8 cellular contexts compared by ENCODE assay signal in genomic region chr20:2873010-2873746, GRCh38. TPM values are rescaled to one million over a fixed set of nuclear protein-coding genes. Genes with fewer than 3 reads are reported as not detected.
DNase-seq lines count a peak whose midpoint lies in the region; ATAC-seq, FAIRE-seq and TF ChIP-seq lines count a peak whose summit lies in the region.

Gene PTPRA (plus strand): TSS chr20:2873481. CDS start chr20:2964278, 90,797 bp downstream.

- H3K56ac ChIP-seq in H1 (replicated peaks; ENCODE audit: insufficient read length, low read depth, low read length) (peak within 1 kb of the TSS; percentile 83), mesendoderm (ENCODE audit: low read length) (peak within 1 kb of the TSS; percentile 91)

- no peak within 1 kb of the TSS for H2BK20ac ChIP-seq in H1 (ENCODE audit: low read length)

- H3K36me3 ChIP-seq in H1 (ENCODE audit: control insufficient read depth in 2 of 4, insufficient read depth in 4 of 4, low read length in 3 of 4) (0 out of 8 replicates have a peak, but pooled peaks cover 0 to 3% (median 0%) of the 10 kb centered on the region in 4 experiments), mesendoderm (ENCODE audit: control insufficient read depth, insufficient read depth, low read length) (no peaks in the 10 kb centered on the region)

- CTCF ChIA-PET in H1 (lab: Charles Lee; ENCODE audit: partially characterized antibody), result interaction anchor here (0.6 to 1.4 kb wide), 5 partner anchors 9 to 128 kb away, joined by 3 to 5 read pairs (median 3); no protein-coding TSS in a partner anchor

- H3K79me2 ChIP-seq in H1 (ENCODE audit: control insufficient read depth in 1 of 2, insufficient read depth in 2 of 2, low read length in 2 of 2), result peaks cover 0 to 42% of the 10 kb centered on the region in 2 experiments; a peak in 3 of 4 replicates
- peaks cover 23% of the 10 kb centered on the region for H3K79me2 ChIP-seq in mesendoderm (ENCODE audit: control insufficient read depth, insufficient read depth, low read length)

- H3K18ac ChIP-seq in H1 (ENCODE audit: extremely low read depth, low read length) (peak within 1 kb of the TSS; percentile 49), mesendoderm (ENCODE audit: low read length) (peak within 1 kb of the TSS; percentile 95)

- FAIRE-seq in H1 (lab: Jason Lieb, UNC), result no peak

- H3K27me3 ChIP-seq in H1 (replicated peaks in 1 of 4; ENCODE audit: control insufficient read depth in 3 of 4, extremely low read depth in 1 of 4, insufficient read depth in 3 of 4, low read length in 3 of 4) (peaks cover 0 to 24% (median 14%) of the 10 kb centered on the region in 4 experiments; a peak in 5 of 7 replicates), mesendoderm (ENCODE audit: insufficient read depth, low read length, poor library complexity) (no peaks in the 10 kb centered on the region)

- no peak for TF ChIP-seq RAD21 in H1 (IDR thresholded peaks at IDR 0.05 in 1 of 2, conservative IDR thresholded peaks at IDR 0.05 in 1 of 2; ENCODE audit: low read depth in 2 of 2, low read length in 2 of 2)

- H3K14ac ChIP-seq in H1 (ENCODE audit: insufficient read length), result no peak within 1 kb of the TSS

- H2AK5ac ChIP-seq in H1 (ENCODE audit: low read depth, low read length) (no peak within 1 kb of the TSS), mesendoderm (ENCODE audit: low read length) (no peak within 1 kb of the TSS)

- H3K4me1 ChIP-seq in H1 (replicated peaks in 1 of 4; ENCODE audit: control insufficient read depth in 3 of 4, insufficient read depth in 4 of 4, low read length in 3 of 4) (peaks cover 0 to 7% (median 4%) of the 10 kb centered on the region in 4 experiments; a peak in 6 of 7 replicates), mesendoderm (ENCODE audit: control insufficient read depth, low read depth, low read length) (peaks cover 5% of the 10 kb centered on the region)

- peak within 1 kb of the TSS; percentile 70 to 82 (median 78) for H3K4me3 ChIP-seq in H1 (ENCODE audit: extremely low read depth in 1 of 4, insufficient read depth in 2 of 4, low read depth in 3 of 4, low read length in 4 of 4)
- peak within 1 kb of the TSS; percentile 68 for H3K4me3 ChIP-seq in mesendoderm (ENCODE audit: low read length)

- no peak within 1 kb of the TSS for H3K23ac ChIP-seq in H1 (ENCODE audit: insufficient read length)
- H3K23ac ChIP-seq in mesendoderm (ENCODE audit: low read length), result peak within 1 kb of the TSS; percentile 80

- 1% methylated on average over 51 of the region's 83 CpGs; no CpG with 5 or more reads in 1 of the 2 experiments for WGBS in H1 (ENCODE audit: extremely low coverage in 1 of 2, insufficient coverage in 1 of 2, insufficient read length in 1 of 2, insufficient replicate concordance in 2 of 2, low coverage in 1 of 2, low lambda C conversion rate in 2 of 2, missing lambda C conversion rate in 1 of 2), 2 experiments
- WGBS in mesendoderm (ENCODE audit: extremely low coverage, insufficient coverage, low lambda C conversion rate), result no CpG with 5 or more reads among the region's 83 CpGs

- peak; percentile 79 to 84 for TF ChIP-seq POLR2A in H1 (IDR thresholded peaks at IDR 0.05; ENCODE audit: control extremely low read depth in 1 of 2, low read depth in 2 of 2, low read length in 2 of 2)

- H4K5ac ChIP-seq in H1 (ENCODE audit: insufficient read length, low read depth, low read length) (peak within 1 kb of the TSS; percentile 55), mesendoderm (ENCODE audit: low read length) (no peak within 1 kb of the TSS)

- peak within 1 kb of the TSS; percentile 32 for H4K91ac ChIP-seq in H1 (replicated peaks; ENCODE audit: insufficient read length, low read length)

- H2BK15ac ChIP-seq in H1 (ENCODE audit: low read length), result 0 out of 2 replicates have a peak within 1 kb of the TSS, but pooled peaks have one; percentile 40
- no peak within 1 kb of the TSS for H2BK15ac ChIP-seq in mesendoderm (replicated peaks; ENCODE audit: low read depth)

- peak within 1 kb of the TSS; percentile 70 for H2BK120ac ChIP-seq in H1 (replicated peaks; ENCODE audit: low read depth, low read length)
- no peak within 1 kb of the TSS for H2BK120ac ChIP-seq in mesendoderm (ENCODE audit: low read depth, low read length)

- no peak for TF ChIP-seq CTCF in H1 (IDR thresholded peaks at IDR 0.05; ENCODE audit: control extremely low read depth in 1 of 3, insufficient read depth in 1 of 3, low read depth in 1 of 3, low read length in 3 of 3)

- H4K8ac ChIP-seq in H1 (ENCODE audit: extremely low read depth, insufficient read depth, low read length) (peak within 1 kb of the TSS; percentile 88), mesendoderm (ENCODE audit: low read depth, low read length) (peak within 1 kb of the TSS; percentile 93)

- no peak within 1 kb of the TSS; the same call in 1 of the 2 replicates for H2BK5ac ChIP-seq in H1 (ENCODE audit: low read depth, low read length)
- no peak within 1 kb of the TSS for H2BK5ac ChIP-seq in mesendoderm (ENCODE audit: low read length)

- 0 out of 2 replicates have a peak, but pooled peaks cover 4% of the 10 kb centered on the region for H3K79me1 ChIP-seq in H1 (ENCODE audit: low read depth, low read length)
- peaks cover 9% of the 10 kb centered on the region for H3K79me1 ChIP-seq in mesendoderm (ENCODE audit: low read length)

- H3K4me2 ChIP-seq in H1 (ENCODE audit: insufficient read depth in 1 of 2, low read depth in 2 of 2, low read length in 2 of 2) (peak within 1 kb of the TSS; percentile 65 to 96), mesendoderm (ENCODE audit: low read length) (peak within 1 kb of the TSS; percentile 99)

- H3K4ac ChIP-seq in H1 (replicated peaks; ENCODE audit: insufficient read length, low read depth, low read length) (peak within 1 kb of the TSS; percentile 24), mesendoderm (ENCODE audit: low read depth, low read length) (peak within 1 kb of the TSS; percentile 89)

- H3K27ac ChIP-seq in H1 (ENCODE audit: low read depth, low read length) (peak within 1 kb of the TSS; percentile 70; the same call in 1 of the 2 replicates), mesendoderm (ENCODE audit: low read depth, low read length) (peak within 1 kb of the TSS; percentile 89)

- no peaks in the 10 kb centered on the region for H3K9me3 ChIP-seq in H1 (ENCODE audit: insufficient read depth in 2 of 2, low read depth in 1 of 2, low read length in 1 of 2)

- peaks cover 3 to 8% of the 10 kb centered on the region in 2 experiments for H4K20me1 ChIP-seq in H1 (replicated peaks in 1 of 2; ENCODE audit: control insufficient read depth in 1 of 2, insufficient read depth in 2 of 2, low read length in 2 of 2)

- no peak for TF ChIP-seq EP300 in H1 (IDR thresholded peaks at IDR 0.05; ENCODE audit: borderline replicate concordance in 1 of 2, low read depth in 2 of 2, low read length in 2 of 2)

- peak within 1 kb of the TSS in 3 of 4 experiments; percentile 5 to 76 (median 71); a peak in 6 of 7 replicates for H3K9ac ChIP-seq in H1 (replicated peaks in 1 of 4; ENCODE audit: extremely low read depth in 1 of 4, low read depth in 3 of 4, low read length in 3 of 4)
- H3K9ac ChIP-seq in mesendoderm (ENCODE audit: low read length), result peak within 1 kb of the TSS; percentile 80

- DNase-seq in COLO829 (ENCODE audit: low spot score), result peak; percentile 86
- peak; percentile 89 for DNase-seq in HT1080 (ENCODE audit: low read depth)
- peak; percentile 82 for DNase-seq in NOMO-1 treated with dmso at 0.1 percent for 144 hours (lab: John Stamatoyannopoulos, UW; ENCODE audit: unreplicated experiment)
- peak; percentile 75 to 91 (median 78) for DNase-seq in activated CD8-positive, alpha-beta memory T cell treated with anti-CD3 and anti-CD28 coated beads for 48 hours (ENCODE audit: low read depth in 2 of 3, low spot score in 2 of 3)
- peak; percentile 79 to 94 for DNase-seq in H1 (ENCODE audit: low read depth in 1 of 2, low spot score in 2 of 2)
- peak; percentile 95 for DNase-seq in mesendoderm
- peak; percentile 86 for DNase-seq in stimulated activated CD8-positive, alpha-beta memory T cell treated with anti-CD3 and anti-CD28 coated beads, Interleukin-12 subunit alpha, Interleukin-12 subunit beta, amount 100 ng/mL, for 4 hours (ENCODE audit: low read depth)

- H3K23me2 ChIP-seq in H1 (ENCODE audit: low read depth, low read length), result peaks cover 12% of the 10 kb centered on the region

- POLR2A ChIA-PET in H1 (lab: Charles Lee; ENCODE audit: partially characterized antibody), result interaction anchor here (0.7 to 1.7 kb wide), 8 partner anchors 14 to 210 kb away, joined by 3 to 6 read pairs (median 4); partner anchors contain the start of gene IDH3B

- H2AFZ ChIP-seq in H1 (ENCODE audit: low read length), result peak within 1 kb of the TSS; percentile 94

- H2BK12ac ChIP-seq in H1 (ENCODE audit: low read depth, low read length), result peak within 1 kb of the TSS; percentile 60; the same call in 1 of the 2 replicates

- ATAC-seq in GM21360 (IDR thresholded peaks at IDR 0.05; ENCODE audit: unreplicated experiment), result peak; percentile 80

TF ChIP-seq in H1, 55 proteins besides CTCF, POLR2A, EP300 and RAD21 (continues in another document):
- TF ChIP-seq GTF2F1 (IDR thresholded peaks at IDR 0.05; ENCODE audit: borderline replicate concordance, low read depth, low read length), result 0 out of 2 replicates have a peak, but pooled peaks have one; percentile 6

RNA-seq across cellular contexts. Expression of gene PTPRA, which starts in this region (rescaled TPM):
- 25.2 and 36.5 TPM in 2 replicates for total RNA-seq in HT1080 (2014; rRNA removed; shearing (Covaris generic))
- 48.1 and 57.4 TPM in 2 replicates for polyA plus RNA-seq in HT1080 (2015; cell fraction: cytosol; rRNA removed)
- polyA plus RNA-seq in HT1080 (2015; cell fraction: nucleus; rRNA removed), result 48.5 and 52.5 TPM in 2 replicates
- total RNA-seq in H1 (2021; fragmentation: NEBNext Ultra II Directional; extraction: Animal tissue kit (Norgen Biotek cat#: 25700)), result 46.8 and 51.3 TPM in 2 replicates
- polyA plus RNA-seq in H1 (2011; rRNA removed), result 31.2 and 47.7 TPM in 2 replicates
- polyA plus RNA-seq in H1 (2011; cell fraction: cytosol; rRNA removed), result 50.5 TPM
- 49.3 TPM for polyA plus RNA-seq in H1 (2011; cell fraction: nucleus; rRNA removed)
- 39.8 to 49.7 TPM (median 43.5 TPM) in 4 replicates for polyA plus RNA-seq in H1 (2012, experiment 1 of 2)
- polyA plus RNA-seq in H1 (2012, experiment 2 of 2), result 17.8 TPM
- polyA plus RNA-seq in H1 (2013, experiment 1 of 2), result 84.1 TPM
- polyA plus RNA-seq in H1 (2013, experiment 2 of 2), result 101 TPM
- polyA minus RNA-seq in H1 (2011; rRNA and poly(A)+ RNA removed), result 56.8 and 93.4 TPM in 2 replicates
- polyA minus RNA-seq in H1 (2011; cell fraction: cytosol; rRNA and poly(A)+ RNA removed), result 28.1 TPM
- 44.6 TPM for polyA minus RNA-seq in H1 (2011; cell fraction: nucleus; rRNA and poly(A)+ RNA removed)
- 55.5 TPM for polyA plus RNA-seq in mesendoderm (2013, experiment 1 of 2)
- polyA plus RNA-seq in mesendoderm (2013, experiment 2 of 2), result 58.4 TPM

Comparison
In these comparisons a context has a peak if more than half of its experiments do, and no peak if none do; other contexts are left out.
1. Peak in every context shown above with its lines: DNase-seq, ATAC-seq, H3K4me3 ChIP-seq and H3K27ac ChIP-seq.